Comparison of ENCODE assay signal across 16 cellular contexts in genomic region chr18:49251451-49251850, GRCh38.
"Had no signal": no experiment of that assay in that cellular context is flagged by ENCODE, and none has a peak within 500 bp of the region (broad histone marks: within the 10 kb centered on the region; RNA-seq: fewer than 3 reads in every experiment).

No MANE protein-coding gene starts in this region.

- H3K9me3 ChIP-seq: prostate gland, suprapubic skin had no signal

- H3K27me3 Mint-ChIP-seq: activated CD4-positive, alpha-beta memory T cell treated with anti-CD3 and anti-CD28 coated beads, Interleukin-2, amount 10 ng/mL, durations not matched to agents 7 days and 5 days; activated naive CD8-positive, alpha-beta T cell treated with anti-CD3 and anti-CD28 coated beads for 36 hours; type B pancreatic cell had no signal

- H3K27ac Mint-ChIP-seq: activated CD4-positive, alpha-beta memory T cell treated with anti-CD3 and anti-CD28 coated beads, Interleukin-2, amount 10 ng/mL, durations not matched to agents 7 days and 5 days; activated naive CD8-positive, alpha-beta T cell treated with anti-CD3 and anti-CD28 coated beads for 36 hours; T-helper 2 cell treated with Interferon-gamma antibody and Interleukin-4, amounts not matched to agents 5 μg/mL and 100 μg/mL, for 36 hours; type B pancreatic cell had no signal

- H3K4me1 Mint-ChIP-seq: activated naive CD8-positive, alpha-beta T cell treated with anti-CD3 and anti-CD28 coated beads for 36 hours had no signal

- H3K4me1 ChIP-seq: breast epithelium, prostate gland, suprapubic skin had no signal

- H3K9me3 Mint-ChIP-seq: activated CD4-positive, alpha-beta memory T cell treated with anti-CD3 and anti-CD28 coated beads, Interleukin-2, amount 10 ng/mL, durations not matched to agents 7 days and 5 days; activated naive CD8-positive, alpha-beta T cell treated with anti-CD3 and anti-CD28 coated beads for 36 hours; T-helper 2 cell treated with Interferon-gamma antibody and Interleukin-4, amounts not matched to agents 5 μg/mL and 100 μg/mL, for 36 hours had no signal

- H3K4me3 Mint-ChIP-seq: activated CD4-positive, alpha-beta memory T cell treated with anti-CD3 and anti-CD28 coated beads, Interleukin-2, amount 10 ng/mL, durations not matched to agents 7 days and 5 days; activated naive CD8-positive, alpha-beta T cell treated with anti-CD3 and anti-CD28 coated beads for 36 hours; nephron; T-helper 2 cell treated with Interferon-gamma antibody and Interleukin-4, amounts not matched to agents 5 μg/mL and 100 μg/mL, for 36 hours; type B pancreatic cell had no signal

- DNase-seq: activated CD4-positive, alpha-beta memory T cell treated with anti-CD3 and anti-CD28 coated beads, Interleukin-2, amount 10 ng/mL, durations not matched to agents 7 days and 5 days; activated CD4-positive, alpha-beta T cell treated with anti-CD3 and anti-CD28 coated beads for 1 hour; activated gamma-delta T cell treated with Interleukin-2 at 50 U/mL for 16 hours; activated naive CD8-positive, alpha-beta T cell treated with anti-CD3 and anti-CD28 coated beads for 36 hours; activated T-cell treated with anti-CD3 and anti-CD28 coated beads, Interleukin-2, amount 50 U/mL, for 48 hours; aorta; dorsolateral prefrontal cortex; stimulated activated CD4-positive, alpha-beta T cell treated with anti-CD3 and anti-CD28 coated beads, Interleukin-12 subunit alpha, Interleukin-12 subunit beta, amount 100 ng/mL, for 4 hours; stimulated activated naive CD4-positive, alpha-beta T cell treated with Interleukin-2 at 50 U/mL for 16 hours had no signal

- H3K4me3 ChIP-seq: breast epithelium, dorsolateral prefrontal cortex, esophagus muscularis mucosa, prostate gland, suprapubic skin had no signal

- H3K27ac ChIP-seq: breast epithelium, esophagus muscularis mucosa, prostate gland, suprapubic skin had no signal

- H3K36me3 ChIP-seq: prostate gland had no signal

- H3K27me3 ChIP-seq: breast epithelium, dorsolateral prefrontal cortex, esophagus muscularis mucosa, suprapubic skin had no signal
